In genomic region chr20:49919009-49919408, GRCh38 we compare ENCODE assay signal across 25 cellular contexts. TPM values are rescaled to one million over a fixed set of nuclear protein-coding genes. Genes with fewer than 3 reads are reported as not detected.
A peak's percentile ranks its signal among the peaks of the same experiment; 100 is the strongest.
DNase-seq lines count a peak whose midpoint lies in the region; ATAC-seq, FAIRE-seq and TF ChIP-seq lines count a peak whose summit lies in the region.
"Had no signal": no experiment of that assay in that cellular context is flagged by ENCODE, and none has a peak within 500 bp of the region (broad histone marks: within the 10 kb centered on the region; RNA-seq: fewer than 3 reads in every experiment).

No MANE protein-coding gene starts in this region.

- no peaks in the 10 kb centered on the region for H3K36me3 ChIP-seq in HepG2 (replicated peaks in 1 of 2; ENCODE audit: control insufficient read depth in 1 of 2, insufficient read depth in 2 of 2, low read length in 2 of 2)
- H3K36me3 ChIP-seq in right lobe of liver = no peaks in the 10 kb centered on the region
- no peaks in the 10 kb centered on the region for H3K36me3 ChIP-seq in K562 (ENCODE audit: control insufficient read depth, insufficient read depth, low read length)
- no peaks in the 10 kb centered on the region for H3K36me3 ChIP-seq in SJCRH30
- H3K36me3 ChIP-seq: BLaER1 treated with 17β-estradiol and CSF1 and Interleukin-3, amounts not matched to agents 10 nM and 100 nM had no signal

- TF ChIP-seq RAD21 in HepG2 (CRISPR knock-in tag; IDR thresholded peaks at IDR 0.05) (no peak), K562 (CRISPR knock-in tag; conservative IDR thresholded peaks at IDR 0.05 in 1 of 2, IDR thresholded peaks at IDR 0.05 in 1 of 2) (no peak)

- intact Hi-C loops in HepG2 (cut with micrococcal nuclease; ENCODE audit: unreplicated experiment) (no loop called here), right lobe of liver (cut with DNase I) (no loop called here), K562 (cut with micrococcal nuclease) (no loop called here), posterior vena cava (cut with DNase I) (no loop called here)

- H2AFZ ChIP-seq in HepG2 (ENCODE audit: low read length) = no peak overlapping the region
- H2AFZ ChIP-seq in K562 (ENCODE audit: low read depth, low read length) = no peak overlapping the region
- H2AFZ ChIP-seq: GM23248 had no signal

- H3K4me3 ChIP-seq in HepG2 (replicated peaks in 1 of 3; ENCODE audit: insufficient read depth in 1 of 3, low read depth in 2 of 3, low read length in 3 of 3) (no peak overlapping the region), right lobe of liver (no peak overlapping the region), K562 (no peak overlapping the region), SJCRH30 (no peak overlapping the region)
- H3K4me3 ChIP-seq: A549; BLaER1 treated with 17β-estradiol and CSF1 and Interleukin-3, amounts not matched to agents 10 nM and 100 nM; GM23248 had no signal

- no peak for FAIRE-seq in HepG2 (lab: Jason Lieb, UNC)
- no peak for FAIRE-seq in K562 (lab: Jason Lieb, UNC)
- FAIRE-seq: A549, GM12891, GM18507, H1 had no signal

- TF ChIP-seq CTCF in HepG2 (CRISPR knock-in tag; IDR thresholded peaks at IDR 0.05) (no peak), right lobe of liver (IDR thresholded peaks at IDR 0.05) (no peak), K562 (IDR thresholded peaks at IDR 0.05 in 2 of 3, conservative IDR thresholded peaks at IDR 0.05 in 1 of 3; ENCODE audit: insufficient read depth in 2 of 3, low read depth in 1 of 3, low read length in 3 of 3) (no peak)

- in situ Hi-C loops in HepG2 (cut with HindIII; ENCODE audit: extremely low pct_ligation_motif_present, low pct_unique_long_range_greater_than_20kb) (no loop called here), K562 (cut with MboI) (no loop called here)

- CTCF ChIA-PET in HepG2 (lab: Yijun Ruan, JAX; ENCODE audit: low intra/inter-chr PET ratio, low total read pairs) = no interaction called here
- CTCF ChIA-PET in K562 (lab: Yijun Ruan, JAX; ENCODE audit: low intra/inter-chr PET ratio) = no interaction called here

- H3K9me1 ChIP-seq in K562 (ENCODE audit: control insufficient read depth, insufficient read depth, low read length) = no peaks in the 10 kb centered on the region

- TF ChIP-seq EP300 in HepG2 (IDR thresholded peaks at IDR 0.05; ENCODE audit: low read depth in 2 of 2, low read length in 2 of 2) = no peak
- no peak for TF ChIP-seq EP300 in HepG2 (CRISPR knock-in tag; IDR thresholded peaks at IDR 0.05; ENCODE audit: borderline replicate concordance)
- TF ChIP-seq EP300 in K562 (IDR thresholded peaks at IDR 0.05; ENCODE audit: low read length) = no peak

- TF ChIP-seq POLR2A in HepG2 (IDR thresholded peaks at IDR 0.05; ENCODE audit: insufficient read depth in 1 of 2, low read depth in 2 of 2, low read length in 2 of 2) (no peak), right lobe of liver (IDR thresholded peaks at IDR 0.05) (no peak), K562 (conservative IDR thresholded peaks at IDR 0.05) (no peak)

- H3K27ac ChIP-seq in HepG2 (ENCODE audit: extremely low read length, insufficient read depth, low read length) (peak overlapping the region; percentile 2), right lobe of liver (no peak overlapping the region), K562 (ENCODE audit: extremely low read depth, low read depth, low read length) (no peak overlapping the region), SJCRH30 (no peak overlapping the region)
- H3K27ac ChIP-seq: A549; BLaER1 treated with 17β-estradiol and CSF1 and Interleukin-3, amounts not matched to agents 10 nM and 100 nM; GM23248 had no signal

- H3K4me1 ChIP-seq in HepG2 (ENCODE audit: insufficient read depth, low read length) (peaks cover 57% of the 10 kb centered on the region), right lobe of liver (peaks cover 0 to 26% (median 3%) of the 10 kb centered on the region in 4 donors), K562 (replicated peaks in 1 of 2; ENCODE audit: control insufficient read depth in 2 of 2, insufficient read depth in 2 of 2, low read length in 2 of 2) (peaks cover 11 to 12% of the 10 kb centered on the region in 2 experiments; a peak in 4 of 5 replicates), SJCRH30 (peaks cover 4% of the 10 kb centered on the region)

- H4K20me1 ChIP-seq in HepG2 (ENCODE audit: insufficient read depth, low read length) (no peaks in the 10 kb centered on the region), K562 (replicated peaks; ENCODE audit: control insufficient read depth, insufficient read depth, low read length) (peaks cover 9% of the 10 kb centered on the region; the same call in 1 of the 2 replicates)

- WGBS in HepG2 (ENCODE audit: low lambda C conversion rate) = 80% methylated on average over 7 of the region's 7 CpGs
- WGBS in right lobe of liver (ENCODE audit: insufficient coverage, low coverage, low lambda C conversion rate, missing lambda C conversion rate) = 51% methylated on average over 5 of the region's 7 CpGs
- WGBS in K562 (ENCODE audit: insufficient coverage, low coverage, missing lambda C conversion rate) = 59% methylated on average over 7 of the region's 7 CpGs

- H3K9me3 ChIP-seq in HepG2 (ENCODE audit: low read length) = no peaks in the 10 kb centered on the region
- no peaks in the 10 kb centered on the region for H3K9me3 ChIP-seq in right lobe of liver
- no peaks in the 10 kb centered on the region for H3K9me3 ChIP-seq in K562 (replicated peaks; ENCODE audit: control insufficient read depth, insufficient read depth, low read depth, low read length)
- no peaks in the 10 kb centered on the region for H3K9me3 ChIP-seq in SJCRH30 (replicated peaks)
- H3K9me3 ChIP-seq: A549; BE2C; BLaER1 treated with 17β-estradiol and CSF1 and Interleukin-3, amounts not matched to agents 10 nM and 100 nM had no signal

- BruUV-seq in HepG2 (replicated peaks; lab: Mats Ljungman, UMichigan) (no TSS peak), K562 (replicated peaks; lab: Mats Ljungman, UMichigan) (no TSS peak)

- H3K4me2 ChIP-seq in HepG2 (ENCODE audit: low read depth, low read length) = no peak overlapping the region
- H3K4me2 ChIP-seq in K562 (ENCODE audit: insufficient read depth, low read length) = no peak overlapping the region
- H3K4me2 ChIP-seq: A549; BLaER1 treated with 17β-estradiol and CSF1 and Interleukin-3, amounts not matched to agents 10 nM and 100 nM had no signal

- peaks cover 13% of the 10 kb centered on the region for H3K79me2 ChIP-seq in HepG2 (ENCODE audit: insufficient read depth, low read length)
- H3K79me2 ChIP-seq in K562 (ENCODE audit: control insufficient read depth, insufficient read depth, low read length) = peaks cover 13% of the 10 kb centered on the region

- H3K9ac ChIP-seq in HepG2 (ENCODE audit: insufficient read depth, low read depth, low read length) (no peak overlapping the region), K562 (ENCODE audit: insufficient read depth in 1 of 2, low read depth in 2 of 2, low read length in 2 of 2) (peak overlapping the region in 1 of 2 experiments; percentile 27; a peak in 1 of 4 replicates)
- H3K9ac ChIP-seq: BLaER1 treated with 17β-estradiol and CSF1 and Interleukin-3, amounts not matched to agents 10 nM and 100 nM; GM23248 had no signal

- ATAC-seq in HepG2 (no peak), right lobe of liver (no peak), K562 (no peak), GM21447 (IDR thresholded peaks at IDR 0.05; ENCODE audit: unreplicated experiment) (no peak)
- ATAC-seq: A549 had no signal

- no peaks in the 10 kb centered on the region; a peak in 1 of 5 replicates for H3K27me3 ChIP-seq in HepG2 (ENCODE audit: control insufficient read depth in 1 of 2, insufficient read depth in 2 of 2, low read length in 2 of 2)
- H3K27me3 ChIP-seq in right lobe of liver = no peaks in the 10 kb centered on the region
- no peaks in the 10 kb centered on the region for H3K27me3 ChIP-seq in K562 (ENCODE audit: control insufficient read depth in 2 of 2, insufficient read depth in 2 of 2, low read length in 2 of 2)
- no peaks in the 10 kb centered on the region for H3K27me3 ChIP-seq in SJCRH30
- H3K27me3 ChIP-seq: BE2C; BLaER1 treated with 17β-estradiol and CSF1 and Interleukin-3, amounts not matched to agents 10 nM and 100 nM had no signal

- POLR2A ChIA-PET in HepG2 (lab: Yijun Ruan, JAX) (interaction anchor here (1.0 kb wide), 1 partner anchor 9 kb away, joined by 3 read pairs; no protein-coding TSS in a partner anchor), K562 (lab: Yijun Ruan, JAX) (no interaction called here)

- no peak for DNase-seq in HepG2 (ENCODE audit: low spot score)
- no peak for DNase-seq in right lobe of liver
- no peak for DNase-seq in K562 (ENCODE audit: extremely low read depth in 1 of 4, low spot score in 3 of 4)
- DNase-seq in posterior vena cava (ENCODE audit: low spot score) = peak; percentile 38
- DNase-seq in effector CD4-positive, alpha-beta T cell = no peak
- DNase-seq in SJCRH30 = no peak
- DNase-seq: 8988T; ACHN; AML-193; BE2C; Calu3; CD4-positive, alpha-beta T cell; CD8-positive, alpha-beta memory T cell; DMS53; DMS79 treated with DMSO at 0.1 percent for 48 hours; GF-D8; GM23248; H7; HCEC 1CT had no signal

RNA-seq across cellular contexts. Expression of gene SPATA2, which starts 3.7 kb away (rescaled TPM):
- total RNA-seq in HepG2 (2016; rRNA removed; fragmentation: Illumina TruSeq; extraction: Trizol) (3.2 and 4.3 TPM in 2 replicates), right lobe of liver (1 to 10 TPM; 1.9 to 3.6 (median 2.9) TPM), K562 (2014; rRNA removed) (2.6 and 2.7 TPM in 2 replicates), K562 (2014; rRNA removed; fragmentation: Illumina TruSeq; extraction: Trizol) (2.2 and 2.5 TPM in 2 replicates), K562 (2015; rRNA removed; fragmentation: Illumina TruSeq; extraction: Trizol) (2.6 and 2.7 TPM in 2 replicates), K562 (2021) (8.0 and 8.2 TPM in 2 replicates), posterior vena cava (1 to 10 TPM; 4.5 TPM)
- total RNA-seq in HepG2 (2016; cell fraction: cytosol; rRNA removed; fragmentation: Illumina TruSeq; extraction: Trizol; ENCODE audit: low read depth) = 1.9 TPM in 2 replicates
- 3.3 and 3.4 TPM in 2 replicates for total RNA-seq in HepG2 (2016; cell fraction: insoluble cytoplasmic fraction; rRNA removed; fragmentation: Illumina TruSeq; extraction: Trizol)
- total RNA-seq in HepG2 (2016; cell fraction: membrane; rRNA removed; fragmentation: Illumina TruSeq; extraction: Trizol) = 5.6 and 6.9 TPM in 2 replicates
- 3.5 and 4.4 TPM in 2 replicates for total RNA-seq in HepG2 (2016; cell fraction: nucleus; rRNA removed; fragmentation: Illumina TruSeq; extraction: Trizol)
- polyA plus RNA-seq in HepG2 (2011; rRNA removed) (8.7 and 9.5 TPM in 2 replicates), K562 (2011; rRNA removed) (3.8 and 7.3 TPM in 2 replicates), K562 (2014; fragmentation: Illumina TruSeq; extraction: Trizol) (5.0 and 6.7 TPM in 2 replicates), K562 (2014; fragmentation: Nextera tagmentation; extraction: Ambion mirVana) (under 1 TPM; 0.46 to 0.59 TPM), K562 (2014; rRNA removed) (3.2 and 4.0 TPM in 2 replicates)
- polyA plus RNA-seq in HepG2 (2011; cell fraction: cytosol; rRNA removed) = 6.2 and 6.7 TPM in 2 replicates
- 9.5 and 9.7 TPM in 2 replicates for polyA plus RNA-seq in HepG2 (2011; cell fraction: nucleus; rRNA removed)
- 7.5 and 8.6 TPM in 2 replicates for polyA plus RNA-seq in HepG2 (2012)
- 2.9 and 3.5 TPM in 2 replicates for polyA plus RNA-seq in HepG2 (2016; cell fraction: cytosol; fragmentation: Illumina TruSeq; extraction: Trizol; ENCODE audit: low read depth)
- 8.7 and 11.5 TPM in 2 replicates for polyA plus RNA-seq in HepG2 (2016; cell fraction: insoluble cytoplasmic fraction; fragmentation: Illumina TruSeq; extraction: Trizol; ENCODE audit: low read depth)
- polyA plus RNA-seq in HepG2 (2016; cell fraction: membrane; fragmentation: Illumina TruSeq; extraction: Trizol; ENCODE audit: low read depth) = 9.3 and 9.7 TPM in 2 replicates
- polyA plus RNA-seq in HepG2 (2016; cell fraction: nucleus; fragmentation: Illumina TruSeq; extraction: Trizol; ENCODE audit: insufficient read depth, low read depth) = 11.3 and 13.5 TPM in 2 replicates
- 11.4 and 11.8 TPM in 2 replicates for polyA minus RNA-seq in HepG2 (2011; rRNA and poly(A)+ RNA removed; ENCODE audit: low replicate concordance)
- 6.0 and 6.9 TPM in 2 replicates for polyA minus RNA-seq in HepG2 (2011; cell fraction: cytosol; rRNA and poly(A)+ RNA removed)
- 5.5 and 6.7 TPM in 2 replicates for polyA minus RNA-seq in HepG2 (2011; cell fraction: nucleus; rRNA and poly(A)+ RNA removed)
- 8.9 and 19.4 TPM in 2 replicates for total RNA-seq in K562 (2011; cell fraction: chromatin; rRNA removed; ENCODE audit: low replicate concordance)
- 11.3 and 13.7 TPM in 2 replicates for total RNA-seq in K562 (2011; cell fraction: nucleolus; rRNA removed)
- 8.9 and 10.6 TPM in 2 replicates for total RNA-seq in K562 (2011; cell fraction: nucleoplasm; rRNA removed)
- polyA plus RNA-seq in K562 (2011; cell fraction: cytosol; rRNA removed) = 5.4 and 6.6 TPM in 2 replicates
- 6.0 and 6.9 TPM in 2 replicates for polyA plus RNA-seq in K562 (2011; cell fraction: nucleus; rRNA removed)
- 4.3 and 4.6 TPM in 2 replicates for polyA plus RNA-seq in K562 (2012)
- polyA minus RNA-seq in K562 (2011; rRNA and poly(A)+ RNA removed) = 3.8 and 4.3 TPM in 2 replicates
- polyA minus RNA-seq in K562 (2011; cell fraction: cytosol; rRNA and poly(A)+ RNA removed) = 3.8 and 4.3 TPM in 2 replicates
- polyA minus RNA-seq in K562 (2011; cell fraction: nucleus; rRNA and poly(A)+ RNA removed) = 3.0 and 3.8 TPM in 2 replicates
- total RNA-seq in SJCRH30 (2014; rRNA removed; shearing (Covaris generic)) = 8.2 and 8.3 TPM in 2 replicates

RNA-seq across cellular contexts. Expression of gene RNF114, which starts 17.2 kb away (rescaled TPM):
- total RNA-seq in HepG2 (2016; rRNA removed; fragmentation: Illumina TruSeq; extraction: Trizol) (119 and 137 TPM in 2 replicates), right lobe of liver (100 to 1,000 TPM in 1 of 6 experiments, 10 to 100 TPM in 5; 38.6 to 113 (median 44.9) TPM), K562 (2014; rRNA removed) (53.5 and 82.2 TPM in 2 replicates), K562 (2014; rRNA removed; fragmentation: Illumina TruSeq; extraction: Trizol) (62.6 and 66.5 TPM in 2 replicates), K562 (2015; rRNA removed; fragmentation: Illumina TruSeq; extraction: Trizol) (54.5 and 57.2 TPM in 2 replicates), K562 (2021) (89.1 and 90.3 TPM in 2 replicates), posterior vena cava (10 to 100 TPM; 44.8 to 46.6 TPM)
- 20.7 and 21.9 TPM in 2 replicates for total RNA-seq in HepG2 (2016; cell fraction: cytosol; rRNA removed; fragmentation: Illumina TruSeq; extraction: Trizol; ENCODE audit: low read depth)
- total RNA-seq in HepG2 (2016; cell fraction: insoluble cytoplasmic fraction; rRNA removed; fragmentation: Illumina TruSeq; extraction: Trizol) = 117 and 134 TPM in 2 replicates
- total RNA-seq in HepG2 (2016; cell fraction: membrane; rRNA removed; fragmentation: Illumina TruSeq; extraction: Trizol) = 58.2 and 60.7 TPM in 2 replicates
- 54.0 and 64.8 TPM in 2 replicates for total RNA-seq in HepG2 (2016; cell fraction: nucleus; rRNA removed; fragmentation: Illumina TruSeq; extraction: Trizol)
- polyA plus RNA-seq in HepG2 (2011; rRNA removed) (120 and 126 TPM in 2 replicates), K562 (2011; rRNA removed) (102 and 111 TPM in 2 replicates), K562 (2014; fragmentation: Illumina TruSeq; extraction: Trizol) (75.8 and 81.2 TPM in 2 replicates), K562 (2014; fragmentation: Nextera tagmentation; extraction: Ambion mirVana) (10 to 100 TPM; 38.6 to 64.5 TPM), K562 (2014; rRNA removed) (55.9 and 76.9 TPM in 2 replicates)
- polyA plus RNA-seq in HepG2 (2011; cell fraction: cytosol; rRNA removed) = 177 and 201 TPM in 2 replicates
- polyA plus RNA-seq in HepG2 (2011; cell fraction: nucleus; rRNA removed) = 108 and 112 TPM in 2 replicates
- polyA plus RNA-seq in HepG2 (2012) = 108 and 111 TPM in 2 replicates
- 27.1 and 29.4 TPM in 2 replicates for polyA plus RNA-seq in HepG2 (2016; cell fraction: cytosol; fragmentation: Illumina TruSeq; extraction: Trizol; ENCODE audit: low read depth)
- polyA plus RNA-seq in HepG2 (2016; cell fraction: insoluble cytoplasmic fraction; fragmentation: Illumina TruSeq; extraction: Trizol; ENCODE audit: low read depth) = 140 and 169 TPM in 2 replicates
- 33.3 and 36.2 TPM in 2 replicates for polyA plus RNA-seq in HepG2 (2016; cell fraction: membrane; fragmentation: Illumina TruSeq; extraction: Trizol; ENCODE audit: low read depth)
- 104 and 116 TPM in 2 replicates for polyA plus RNA-seq in HepG2 (2016; cell fraction: nucleus; fragmentation: Illumina TruSeq; extraction: Trizol; ENCODE audit: insufficient read depth, low read depth)
- polyA minus RNA-seq in HepG2 (2011; rRNA and poly(A)+ RNA removed; ENCODE audit: low replicate concordance) = 71.3 and 124 TPM in 2 replicates
- 93.0 and 100 TPM in 2 replicates for polyA minus RNA-seq in HepG2 (2011; cell fraction: cytosol; rRNA and poly(A)+ RNA removed)
- polyA minus RNA-seq in HepG2 (2011; cell fraction: nucleus; rRNA and poly(A)+ RNA removed) = 73.1 and 76.2 TPM in 2 replicates
- total RNA-seq in K562 (2011; cell fraction: chromatin; rRNA removed; ENCODE audit: low replicate concordance) = 128 TPM in 2 replicates
- total RNA-seq in K562 (2011; cell fraction: nucleolus; rRNA removed) = 83.2 and 92.9 TPM in 2 replicates
- total RNA-seq in K562 (2011; cell fraction: nucleoplasm; rRNA removed) = 138 and 187 TPM in 2 replicates
- 130 and 133 TPM in 2 replicates for polyA plus RNA-seq in K562 (2011; cell fraction: cytosol; rRNA removed)
- 116 and 131 TPM in 2 replicates for polyA plus RNA-seq in K562 (2011; cell fraction: nucleus; rRNA removed)
- polyA plus RNA-seq in K562 (2012) = 78.1 and 81.2 TPM in 2 replicates
- polyA minus RNA-seq in K562 (2011; rRNA and poly(A)+ RNA removed) = 63.1 and 64.7 TPM in 2 replicates
- polyA minus RNA-seq in K562 (2011; cell fraction: cytosol; rRNA and poly(A)+ RNA removed) = 44.9 and 69.4 TPM in 2 replicates
- 42.4 and 53.6 TPM in 2 replicates for polyA minus RNA-seq in K562 (2011; cell fraction: nucleus; rRNA and poly(A)+ RNA removed)
- total RNA-seq in SJCRH30 (2014; rRNA removed; shearing (Covaris generic)) = 107 and 108 TPM in 2 replicates

Comparison
In these comparisons a context has a peak if more than half of its experiments do, and no peak if none do; other contexts are left out.
1. Of the 241 proteins assayed by ChIP-seq in both HepG2 and K562: peak only in HepG2: none; only in K562: NFIC; in both: none; in neither: 240.